In genomic region chr1:2313651-2314296, GRCh38 we compare ENCODE assay signal across 8 cellular contexts.
A peak's percentile ranks its signal among the peaks of the same experiment; 100 is the strongest.
DNase-seq lines count a peak whose midpoint lies in the region; ATAC-seq and TF ChIP-seq lines count a peak whose summit lies in the region.

No MANE protein-coding gene starts in this region.

- H3K27ac ChIP-seq in BLaER1 treated with 17β-estradiol and CSF1 and Interleukin-3, amounts not matched to agents 10 nM and 100 nM: peak overlapping the region in 10 of 11 experiments; percentile 18 to 82 (median 68); a peak in 14 of 22 replicates
- H3K27ac ChIP-seq in SJSA1 (peak overlapping the region; percentile 91), esophagus squamous epithelium (peak overlapping the region; percentile 62 to 92 (median 84)), ovary (peak overlapping the region; percentile 61 to 75)

- DNase-seq in SJSA1 (ENCODE audit: low read depth in 1 of 2, low spot score in 2 of 2) (no peak), esophagus squamous epithelium (lab: John Stamatoyannopoulos, UW) (no peak), ovary (no peak), SKM-1 treated with dmso at 0.1 percent for 144 hours (lab: John Stamatoyannopoulos, UW; ENCODE audit: unreplicated experiment) (no peak), DMS53 (lab: John Stamatoyannopoulos, UW) (no peak), HT-29 (ENCODE audit: low spot score) (no peak)

- no peak for TF ChIP-seq POLR2A in esophagus squamous epithelium (IDR thresholded peaks at IDR 0.05)
- no peak for TF ChIP-seq POLR2A in ovary (IDR thresholded peaks at IDR 0.05)

- H4K20me1 ChIP-seq in BLaER1 treated with 17β-estradiol and CSF1 and Interleukin-3, amounts not matched to agents 10 nM and 100 nM: peaks cover 4 to 61% (median 31%) of the 10 kb centered on the region in 11 experiments; a peak in 21 of 22 replicates

- TF ChIP-seq CTCF in esophagus squamous epithelium (IDR thresholded peaks at IDR 0.05): no peak
- TF ChIP-seq CTCF in ovary (IDR thresholded peaks at IDR 0.05): no peak

- no peak for TF ChIP-seq EP300 in ovary (IDR thresholded peaks at IDR 0.05)

- WGBS in esophagus squamous epithelium, 2 donors: 50 to 80% methylated on average over 1 to 2 of the region's 20 CpGs
- 60 to 65% (median 61%) methylated on average over 19 to 20 of the region's 20 CpGs for WGBS in ovary, 3 donors

- peak overlapping the region in 7 of 10 experiments; percentile 33 to 64 (median 49); a peak in 13 of 20 replicates for H3K4me3 ChIP-seq in BLaER1 treated with 17β-estradiol and CSF1 and Interleukin-3, amounts not matched to agents 10 nM and 100 nM
- peak overlapping the region; percentile 56 for H3K4me3 ChIP-seq in SJSA1
- peak overlapping the region in 3 of 4 donors; percentile 49 to 76 (median 74) for H3K4me3 ChIP-seq in esophagus squamous epithelium
- peak overlapping the region; percentile 54 for H3K4me3 ChIP-seq in ovary

- intact Hi-C loops in esophagus squamous epithelium (cut with DNase I) (loop anchor here (10.0 kb wide), 1 partner anchor 119 kb away; the partner anchor contains the start of gene FAAP20), ovary (cut with DNase I) (loop anchor here in 3 of 4 donors (5.0 to 10.0 kb wide), 3 partner anchors 81 to 119 kb away; partner anchors contain the start of gene FAAP20 (in 1 of the 3))

- H3K4me1 ChIP-seq in BLaER1 treated with 17β-estradiol and CSF1 and Interleukin-3, amounts not matched to agents 10 nM and 100 nM: peaks cover 63 to 85% (median 80%) of the 10 kb centered on the region in 10 experiments
- peaks cover 39% of the 10 kb centered on the region for H3K4me1 ChIP-seq in SJSA1 (replicated peaks)
- peaks cover 34 to 84% (median 48%) of the 10 kb centered on the region in 3 donors for H3K4me1 ChIP-seq in esophagus squamous epithelium
- H3K4me1 ChIP-seq in ovary (ENCODE audit: insufficient read depth): peaks cover 25% of the 10 kb centered on the region

- H3K9me3 ChIP-seq in BLaER1 treated with 17β-estradiol and CSF1 and Interleukin-3, amounts not matched to agents 10 nM and 100 nM (replicated peaks in 1 of 11): no peaks in the 10 kb centered on the region
- H3K9me3 ChIP-seq in SJSA1 (replicated peaks): no peaks in the 10 kb centered on the region
- no peaks in the 10 kb centered on the region for H3K9me3 ChIP-seq in esophagus squamous epithelium
- H3K9me3 ChIP-seq in ovary: no peaks in the 10 kb centered on the region

- ATAC-seq in HG03565 (IDR thresholded peaks at IDR 0.05; ENCODE audit: unreplicated experiment): no peak

- peak overlapping the region; percentile 41 to 80 (median 66); a peak in 18 of 22 replicates for H3K9ac ChIP-seq in BLaER1 treated with 17β-estradiol and CSF1 and Interleukin-3, amounts not matched to agents 10 nM and 100 nM

- H3K4me2 ChIP-seq in BLaER1 treated with 17β-estradiol and CSF1 and Interleukin-3, amounts not matched to agents 10 nM and 100 nM: peak overlapping the region; percentile 77 to 97 (median 88)

- H3K36me3 ChIP-seq in BLaER1 treated with 17β-estradiol and CSF1 and Interleukin-3, amounts not matched to agents 10 nM and 100 nM: peaks cover 2 to 15% (median 4%) of the 10 kb centered on the region in 11 experiments; a peak in 19 of 22 replicates
- H3K36me3 ChIP-seq in SJSA1 (peaks cover 14% of the 10 kb centered on the region), esophagus squamous epithelium (peaks cover 0 to 17% (median 3%) of the 10 kb centered on the region in 3 donors), ovary (no peaks in the 10 kb centered on the region)

- H3K27me3 ChIP-seq in BLaER1 treated with 17β-estradiol and CSF1 and Interleukin-3, amounts not matched to agents 10 nM and 100 nM: peaks cover 9 to 25% (median 12%) of the 10 kb centered on the region in 11 experiments; a peak in 21 of 22 replicates
- H3K27me3 ChIP-seq in SJSA1 (replicated peaks) (no peaks in the 10 kb centered on the region), esophagus squamous epithelium (peaks cover 0 to 9% (median 0%) of the 10 kb centered on the region in 4 donors), ovary (no peaks in the 10 kb centered on the region)
